ENCODE assay signal across 8 cellular contexts in the genomic region with DNA sequence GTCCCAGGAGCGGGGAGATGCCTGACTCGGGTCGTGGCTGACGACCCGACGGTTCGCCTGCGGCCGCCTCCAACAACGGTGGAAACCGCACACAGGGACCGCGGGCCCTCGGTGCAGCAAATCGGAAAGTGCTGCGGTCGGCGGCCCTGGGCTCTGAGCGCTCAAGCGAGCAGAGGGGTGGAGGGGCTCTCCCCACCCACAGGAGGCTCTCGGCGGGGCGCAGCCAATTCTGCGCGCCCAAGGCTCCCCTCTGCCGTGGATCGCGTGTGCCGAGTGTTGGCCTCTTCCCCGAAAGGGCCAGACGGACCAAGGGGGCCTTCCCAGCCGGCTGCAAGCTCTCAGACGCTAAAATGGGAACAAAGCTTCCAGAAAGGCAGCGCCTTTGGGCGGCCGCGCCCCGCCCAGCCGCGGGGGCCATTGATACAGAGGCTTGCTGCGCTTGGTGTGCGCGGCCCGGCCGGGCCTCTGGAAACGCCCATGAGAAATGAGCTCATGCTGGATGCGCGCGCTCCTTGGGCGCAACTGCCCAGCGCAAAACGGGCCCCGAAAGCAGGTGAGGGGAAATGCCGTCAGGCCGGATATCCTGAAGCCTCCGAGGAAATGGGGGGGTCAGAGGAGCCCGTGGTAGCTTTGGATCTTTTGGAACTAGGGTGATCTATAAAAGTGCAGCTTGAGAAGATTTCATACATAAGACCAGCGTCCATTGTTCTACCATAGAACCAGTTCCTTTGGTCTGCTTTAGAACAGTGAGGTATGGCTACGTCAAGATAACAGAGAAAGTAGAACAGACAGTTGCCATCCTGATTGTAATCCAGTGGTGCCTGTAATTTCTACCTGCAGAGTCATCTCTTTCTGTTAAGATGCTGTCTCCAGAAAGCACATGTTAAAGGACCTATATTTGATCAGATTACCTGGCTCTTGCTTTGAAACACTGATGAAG.
DNase-seq lines count a peak whose midpoint lies in the region; ATAC-seq and TF ChIP-seq lines count a peak whose summit lies in the region.

No MANE protein-coding gene starts in this region.

- ATAC-seq in GM19023 (IDR thresholded peaks at IDR 0.05; ENCODE audit: unreplicated experiment) (peak; percentile 40), HG03175 (IDR thresholded peaks at IDR 0.05; ENCODE audit: unreplicated experiment) (peak; percentile 49)

- peak overlapping the region; percentile 88 for H3K4me3 ChIP-seq in choroid plexus epithelial cell (ENCODE audit: low read depth, low read length)

- no peak for TF ChIP-seq CTCF in choroid plexus epithelial cell (conservative IDR thresholded peaks at IDR 0.05; ENCODE audit: low read depth, low read length)

- DNase-seq in AG20443 (ENCODE audit: low spot score) (peak; percentile 86), NCI-H446 (lab: John Stamatoyannopoulos, UW) (peak; percentile 86 to 97), choroid plexus epithelial cell (ENCODE audit: low read depth) (peak; percentile 93), kidney tubule cell (ENCODE audit: low spot score) (peak; percentile 97)
- DNase-seq in activated CD4-positive, alpha-beta T cell treated with anti-CD3 and anti-CD28 coated beads for 24 hours (ENCODE audit: low read depth in 2 of 2): peak; percentile 71 to 79
- DNase-seq in stimulated activated CD4-positive, alpha-beta T cell treated with anti-CD3 and anti-CD28 coated beads, Interleukin-1b, Interleukin-23, amount 100 ng/mL, for 1 hour (ENCODE audit: low read depth in 2 of 2): peak; percentile 38 to 59

Comparison
In these comparisons a context has a peak if more than half of its experiments do, and no peak if none do; other contexts are left out.
1. Peak in every context shown above with its lines: DNase-seq, ATAC-seq and H3K4me3 ChIP-seq.